ENCODE assay signal across 1 cellular context in genomic region chr16:77965346-77965745, GRCh38.
TF ChIP-seq lines count a peak whose summit lies in the region.

No MANE protein-coding gene starts in this region.

TF ChIP-seq in H1, 55 proteins besides CTCF, POLR2A, EP300 and RAD21 (continued from another document):
- TF ChIP-seq USF2 (IDR thresholded peaks at IDR 0.05; ENCODE audit: low read length) = no peak
- no peak for TF ChIP-seq MAFK (IDR thresholded peaks at IDR 0.05; ENCODE audit: low read depth, low read length)
- no peak for TF ChIP-seq MAX (IDR thresholded peaks at IDR 0.05)
- TF ChIP-seq SIRT6 (IDR thresholded peaks at IDR 0.05; ENCODE audit: low read length) = no peak
- no peak for TF ChIP-seq SIX5 (IDR thresholded peaks at IDR 0.05; ENCODE audit: low read depth, low read length)
- no peak for TF ChIP-seq RXRA (IDR thresholded peaks at IDR 0.05; ENCODE audit: insufficient read depth, low read depth, low read length)
- TF ChIP-seq TAF7 (optimal IDR thresholded peaks at IDR 0.05; ENCODE audit: borderline replicate concordance, low read depth, low read length) = no peak
- TF ChIP-seq ATF3 (IDR thresholded peaks at IDR 0.05; ENCODE audit: insufficient read depth, low read depth, low read length) = no peak
